ENCODE assay signal across 1 cellular context in genomic region chr19:2701361-2702169, GRCh38.
TF ChIP-seq lines count a peak whose summit lies in the region.

No MANE protein-coding gene starts in this region.

TF ChIP-seq in HepG2, 621 proteins besides CTCF, POLR2A, EP300 and RAD21:
- TF ChIP-seq ZNF430 (CRISPR knock-in tag; IDR thresholded peaks at IDR 0.05) = no peak
- no peak for TF ChIP-seq YY1 (IDR thresholded peaks at IDR 0.05; ENCODE audit: insufficient read depth, insufficient replicate concordance, low read depth, low read length)
- no peak for TF ChIP-seq TOE1 (CRISPR knock-in tag; IDR thresholded peaks at IDR 0.05)
- no peak for TF ChIP-seq KDM6A (CRISPR knock-in tag; IDR thresholded peaks at IDR 0.05; ENCODE audit: low read depth)
- TF ChIP-seq NFE2 (CRISPR knock-in tag; IDR thresholded peaks at IDR 0.05) = no peak
- TF ChIP-seq SP1 (IDR thresholded peaks at IDR 0.05) = no peak
- TF ChIP-seq SP1 (CRISPR knock-in tag; IDR thresholded peaks at IDR 0.05) = no peak
- TF ChIP-seq ZNF138 (CRISPR knock-in tag; IDR thresholded peaks at IDR 0.05; ENCODE audit: low read depth) = no peak
- TF ChIP-seq ZFP36 (IDR thresholded peaks at IDR 0.05; ENCODE audit: borderline replicate concordance, low read depth, low read length, partially characterized antibody) = no peak
- no peak for TF ChIP-seq ZUFSP (CRISPR knock-in tag; IDR thresholded peaks at IDR 0.05; ENCODE audit: borderline replicate concordance)
- no peak for TF ChIP-seq FOXK1 (CRISPR knock-in tag; IDR thresholded peaks at IDR 0.05; ENCODE audit: borderline replicate concordance, low read depth)
